14 cellular contexts compared by ENCODE assay signal in genomic region chr7:35893649-35894048, GRCh38.
DNase-seq lines count a peak whose midpoint lies in the region; ATAC-seq, FAIRE-seq and TF ChIP-seq lines count a peak whose summit lies in the region.
"Had no signal": no experiment of that assay in that cellular context is flagged by ENCODE, and none has a peak within 500 bp of the region (broad histone marks: within the 10 kb centered on the region; RNA-seq: fewer than 3 reads in every experiment).

No MANE protein-coding gene starts in this region.

- H3K36me3 Mint-ChIP-seq in activated naive CD4-positive, alpha-beta T cell treated with anti-CD3 and anti-CD28 coated beads, Interleukin-2, amount 50 U/mL, for 24 hours: peaks cover 18% of the 10 kb centered on the region
- peaks cover 80% of the 10 kb centered on the region for H3K36me3 Mint-ChIP-seq in activated T-helper 17 cell treated with anti-CD3 and anti-CD28 coated beads, Interleukin-2, amount 50 U/mL, for 72 hours (ENCODE audit: low read depth)
- H3K36me3 Mint-ChIP-seq in natural killer cell treated with Interleukin-12 subunit alpha and Interleukin-12 subunit beta and Interleukin-15 and Interleukin-18, amount 100 ng/mL, for 72 hours: peaks cover 30% of the 10 kb centered on the region

- DNase-seq in activated naive CD4-positive, alpha-beta T cell treated with anti-CD3 and anti-CD28 coated beads, Interleukin-2, amount 50 U/mL, for 16 hours: no peak
- no peak for DNase-seq in GM12892 (ENCODE audit: insufficient read length)
- no peak for DNase-seq in natural killer cell treated with Interleukin-12 subunit alpha and Interleukin-12 subunit beta and Interleukin-15 and Interleukin-18, amount 100 ng/mL, for 72 hours (ENCODE audit: low spot score)
- no peak for DNase-seq in stimulated activated CD4-positive, alpha-beta T cell treated with anti-CD3 and anti-CD28 coated beads, Interleukin-2, amount 100 ng/mL, for 24 hours
- no peak for DNase-seq in Karpas-422
- DNase-seq in middle frontal gyrus (ENCODE audit: extremely low spot score, low spot score): no peak
- DNase-seq: H9, NCI-H1417, NCI-H2029, NCI-H2171 treated with DMSO at 0.1 percent for 48 hours, NCI-H510A treated with DMSO at 0.1 percent for 48 hours, SHP77 treated with DMSO at 0.1 percent for 48 hours had no signal

- H3K4me3 Mint-ChIP-seq in activated naive CD4-positive, alpha-beta T cell treated with anti-CD3 and anti-CD28 coated beads, Interleukin-2, amount 50 U/mL, for 24 hours: no peak overlapping the region
- no peak overlapping the region for H3K4me3 Mint-ChIP-seq in activated T-helper 17 cell treated with anti-CD3 and anti-CD28 coated beads, Interleukin-2, amount 50 U/mL, for 72 hours
- no peak overlapping the region for H3K4me3 Mint-ChIP-seq in natural killer cell treated with Interleukin-12 subunit alpha and Interleukin-12 subunit beta and Interleukin-15 and Interleukin-18, amount 100 ng/mL, for 72 hours
- H3K4me3 Mint-ChIP-seq: H9 had no signal

- no peaks in the 10 kb centered on the region for H3K4me1 ChIP-seq in Karpas-422 (ENCODE audit: low read length)

- no peaks in the 10 kb centered on the region for H3K9me2 ChIP-seq in Karpas-422 (replicated peaks; ENCODE audit: insufficient read depth, low read length)

- FAIRE-seq in GM12892 (lab: Jason Lieb, UNC): peak; percentile 51

- H3K27ac ChIP-seq in Karpas-422 (ENCODE audit: low read length): no peak overlapping the region

- no peaks in the 10 kb centered on the region for H4K20me1 ChIP-seq in Karpas-422 (ENCODE audit: insufficient read depth, low read depth, low read length)

- H3K79me2 ChIP-seq in Karpas-422 (ENCODE audit: low read length): peaks cover 35% of the 10 kb centered on the region

- H3K9me3 Mint-ChIP-seq in activated naive CD4-positive, alpha-beta T cell treated with anti-CD3 and anti-CD28 coated beads, Interleukin-2, amount 50 U/mL, for 24 hours: no peaks in the 10 kb centered on the region
- H3K9me3 Mint-ChIP-seq in activated T-helper 17 cell treated with anti-CD3 and anti-CD28 coated beads, Interleukin-2, amount 50 U/mL, for 72 hours: no peaks in the 10 kb centered on the region
- H3K9me3 Mint-ChIP-seq in natural killer cell treated with Interleukin-12 subunit alpha and Interleukin-12 subunit beta and Interleukin-15 and Interleukin-18, amount 100 ng/mL, for 72 hours: no peaks in the 10 kb centered on the region
- H3K9me3 Mint-ChIP-seq: H9 had no signal

- peak overlapping the region; percentile 19 for H3K27ac Mint-ChIP-seq in activated naive CD4-positive, alpha-beta T cell treated with anti-CD3 and anti-CD28 coated beads, Interleukin-2, amount 50 U/mL, for 24 hours
- H3K27ac Mint-ChIP-seq in activated T-helper 17 cell treated with anti-CD3 and anti-CD28 coated beads, Interleukin-2, amount 50 U/mL, for 72 hours: no peak overlapping the region
- peak overlapping the region; percentile 43 to 53 for H3K27ac Mint-ChIP-seq in natural killer cell treated with Interleukin-12 subunit alpha and Interleukin-12 subunit beta and Interleukin-15 and Interleukin-18, amount 100 ng/mL, for 72 hours
- H3K27ac Mint-ChIP-seq: H9 had no signal

- peaks cover 33% of the 10 kb centered on the region for H3K36me3 ChIP-seq in Karpas-422 (ENCODE audit: insufficient read depth, low read length)

- no peaks in the 10 kb centered on the region for H3K27me3 Mint-ChIP-seq in activated naive CD4-positive, alpha-beta T cell treated with anti-CD3 and anti-CD28 coated beads, Interleukin-2, amount 50 U/mL, for 24 hours
- no peaks in the 10 kb centered on the region for H3K27me3 Mint-ChIP-seq in activated T-helper 17 cell treated with anti-CD3 and anti-CD28 coated beads, Interleukin-2, amount 50 U/mL, for 72 hours
- no peaks in the 10 kb centered on the region for H3K27me3 Mint-ChIP-seq in natural killer cell treated with Interleukin-12 subunit alpha and Interleukin-12 subunit beta and Interleukin-15 and Interleukin-18, amount 100 ng/mL, for 72 hours

- H2AFZ ChIP-seq in Karpas-422 (ENCODE audit: low read length): no peak overlapping the region

- TF ChIP-seq POLR2A in GM12892 (IDR thresholded peaks at IDR 0.05; ENCODE audit: low read depth, low read length): no peak

- ATAC-seq in activated T-helper 17 cell treated with anti-CD3 and anti-CD28 coated beads, Interleukin-2, amount 50 U/mL, for 72 hours (replicated peaks): peak; percentile 26
- ATAC-seq in natural killer cell treated with Interleukin-12 subunit alpha and Interleukin-12 subunit beta and Interleukin-15 and Interleukin-18, amount 100 ng/mL, for 72 hours: no peak

- H3K4me2 ChIP-seq in Karpas-422 (ENCODE audit: low read depth, low read length, poor library complexity, severe bottlenecking): no peak overlapping the region

- H3K4me3 ChIP-seq in Karpas-422 (ENCODE audit: low read length): no peak overlapping the region

- H3K27me3 ChIP-seq in Karpas-422 (ENCODE audit: low read length): no peaks in the 10 kb centered on the region

- H3K9ac ChIP-seq in Karpas-422 (ENCODE audit: low read length): no peak overlapping the region

- H3K4me1 Mint-ChIP-seq in activated naive CD4-positive, alpha-beta T cell treated with anti-CD3 and anti-CD28 coated beads, Interleukin-2, amount 50 U/mL, for 24 hours: peaks cover 48% of the 10 kb centered on the region
- peaks cover 31% of the 10 kb centered on the region for H3K4me1 Mint-ChIP-seq in activated T-helper 17 cell treated with anti-CD3 and anti-CD28 coated beads, Interleukin-2, amount 50 U/mL, for 72 hours
- peaks cover 29 to 44% of the 10 kb centered on the region in 2 donors for H3K4me1 Mint-ChIP-seq in natural killer cell treated with Interleukin-12 subunit alpha and Interleukin-12 subunit beta and Interleukin-15 and Interleukin-18, amount 100 ng/mL, for 72 hours (ENCODE audit: low read depth in 2 of 2)
- H3K4me1 Mint-ChIP-seq: H9 had no signal

- H3K9me3 ChIP-seq in Karpas-422 (ENCODE audit: low read length): no peaks in the 10 kb centered on the region
